Comparison of ENCODE assay signal across 8 cellular contexts in the genomic region with DNA sequence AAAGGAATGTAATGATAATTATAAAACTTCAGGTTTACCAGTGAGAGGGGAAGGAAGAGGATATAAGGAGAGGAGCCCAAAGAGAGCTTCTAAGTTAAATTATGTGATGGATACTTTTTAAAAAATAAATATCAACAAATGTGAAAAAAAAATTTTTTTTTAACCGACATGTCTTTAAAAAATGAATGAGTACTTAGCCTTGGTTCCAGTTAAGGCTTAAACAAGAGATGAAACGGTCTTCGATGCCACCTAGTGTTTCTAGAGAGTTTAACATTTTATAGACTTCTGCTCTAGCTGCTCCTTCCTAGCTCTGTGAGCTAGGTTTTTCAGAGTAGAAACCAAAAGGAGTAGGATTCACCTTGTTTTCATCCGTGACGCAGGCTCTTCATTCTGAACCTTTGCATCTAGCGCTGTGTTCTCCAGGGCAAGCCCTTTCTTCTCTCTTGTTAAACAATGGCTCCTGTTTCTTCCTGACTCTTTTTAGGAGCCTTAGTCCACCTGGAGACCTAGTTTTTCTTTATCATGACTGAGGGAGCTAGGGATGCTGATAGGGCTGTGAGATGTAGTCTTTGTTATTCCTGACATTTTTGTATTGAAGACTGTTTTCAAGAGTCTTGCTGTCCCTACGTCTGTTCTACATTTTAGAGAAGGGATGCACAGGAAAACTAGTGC. TPM values are rescaled to one million over a fixed set of nuclear protein-coding genes. Genes with fewer than 3 reads are reported as not detected.
DNase-seq lines count a peak whose midpoint lies in the region; ATAC-seq and TF ChIP-seq lines count a peak whose summit lies in the region.

No MANE protein-coding gene starts in this region.

- peak; percentile 95 for ATAC-seq in activated T-helper 17 cell treated with anti-CD3 and anti-CD28 coated beads, Interleukin-2, amount 50 U/mL, for 72 hours (replicated peaks)
- peak; percentile 50 for ATAC-seq in stimulated activated naive CD8-positive, alpha-beta T cell treated with anti-CD3 and anti-CD28 coated beads, Interleukin-15, amount 100 ng/mL, for 72 hours

- H3K4me3 Mint-ChIP-seq in activated T-helper 17 cell treated with anti-CD3 and anti-CD28 coated beads, Interleukin-2, amount 50 U/mL, for 72 hours: no peak overlapping the region
- H3K4me3 Mint-ChIP-seq in immature natural killer cell: no peak overlapping the region
- H3K4me3 Mint-ChIP-seq in stimulated activated naive CD8-positive, alpha-beta T cell treated with anti-CD3 and anti-CD28 coated beads, Interleukin-15, amount 100 ng/mL, for 72 hours: no peak overlapping the region

- DNase-seq in ACHN (peak; percentile 73), NCI-H2107 (lab: John Stamatoyannopoulos, UW) (peak; percentile 8), immature natural killer cell (peak; percentile 19 to 64 (median 28)), GOT3 (lab: John Stamatoyannopoulos, UW) (no peak)
- no peak for DNase-seq in stimulated activated naive CD8-positive, alpha-beta T cell treated with anti-CD3 and anti-CD28 coated beads, Interleukin-15, amount 100 ng/mL, for 72 hours
- DNase-seq in stimulated activated CD4-positive, alpha-beta T cell treated with anti-CD3 and anti-CD28 coated beads, Interleukin-2, amount 100 ng/mL, for 48 hours: no peak

- H3K27ac Mint-ChIP-seq in activated T-helper 17 cell treated with anti-CD3 and anti-CD28 coated beads, Interleukin-2, amount 50 U/mL, for 72 hours: peak overlapping the region; percentile 28
- H3K27ac Mint-ChIP-seq in immature natural killer cell: peak overlapping the region in 5 of 6 donors; percentile 14 to 64 (median 43)
- H3K27ac Mint-ChIP-seq in stimulated activated naive CD8-positive, alpha-beta T cell treated with anti-CD3 and anti-CD28 coated beads, Interleukin-15, amount 100 ng/mL, for 72 hours: peak overlapping the region in 1 of 2 donors; percentile 1

- in situ Hi-C loops in ACHN (cut with HindIII; ENCODE audit: low pct_ligation_motif_present, low pct_unique_long_range_greater_than_20kb, low sequenced_read_pairs): no loop called here

- no peaks in the 10 kb centered on the region for H3K4me1 Mint-ChIP-seq in activated T-helper 17 cell treated with anti-CD3 and anti-CD28 coated beads, Interleukin-2, amount 50 U/mL, for 72 hours
- peaks cover 2 to 6% of the 10 kb centered on the region in 2 donors for H3K4me1 Mint-ChIP-seq in immature natural killer cell
- H3K4me1 Mint-ChIP-seq in stimulated activated naive CD8-positive, alpha-beta T cell treated with anti-CD3 and anti-CD28 coated beads, Interleukin-15, amount 100 ng/mL, for 72 hours: no peaks in the 10 kb centered on the region

- no peaks in the 10 kb centered on the region for H3K9me3 Mint-ChIP-seq in activated T-helper 17 cell treated with anti-CD3 and anti-CD28 coated beads, Interleukin-2, amount 50 U/mL, for 72 hours
- H3K9me3 Mint-ChIP-seq in immature natural killer cell: no peaks in the 10 kb centered on the region
- no peaks in the 10 kb centered on the region for H3K9me3 Mint-ChIP-seq in stimulated activated naive CD8-positive, alpha-beta T cell treated with anti-CD3 and anti-CD28 coated beads, Interleukin-15, amount 100 ng/mL, for 72 hours

- TF ChIP-seq CTCF in GM12874 (IDR thresholded peaks at IDR 0.05; ENCODE audit: insufficient read depth, low read depth, low read length): peak; percentile 42; the same call in 1 of the 2 replicates

- H3K27me3 Mint-ChIP-seq in activated T-helper 17 cell treated with anti-CD3 and anti-CD28 coated beads, Interleukin-2, amount 50 U/mL, for 72 hours: no peaks in the 10 kb centered on the region
- peaks cover 2 to 6% (median 3%) of the 10 kb centered on the region in 3 donors for H3K27me3 Mint-ChIP-seq in immature natural killer cell (ENCODE audit: low read depth in 3 of 3)
- no peaks in the 10 kb centered on the region for H3K27me3 Mint-ChIP-seq in stimulated activated naive CD8-positive, alpha-beta T cell treated with anti-CD3 and anti-CD28 coated beads, Interleukin-15, amount 100 ng/mL, for 72 hours

- peaks cover 49% of the 10 kb centered on the region for H3K36me3 Mint-ChIP-seq in activated T-helper 17 cell treated with anti-CD3 and anti-CD28 coated beads, Interleukin-2, amount 50 U/mL, for 72 hours (ENCODE audit: low read depth)
- peaks cover 2 to 21% (median 6%) of the 10 kb centered on the region in 3 donors for H3K36me3 Mint-ChIP-seq in immature natural killer cell

RNA-seq across cellular contexts. Expression of gene GNRH2, which starts 42.4 kb away (rescaled TPM):
- 10 to 100 TPM in 1 of 2 donors, under 1 TPM in 1; 0.61 to 13.7 TPM for total RNA-seq in activated T-helper 17 cell treated with anti-CD3 and anti-CD28 coated beads, Interleukin-2, amount 50 U/mL, for 72 hours
- not detected for polyA plus RNA-seq in immature natural killer cell

RNA-seq across cellular contexts. Expression of gene MRPS26, which starts 44.9 kb away (rescaled TPM):
- total RNA-seq in activated T-helper 17 cell treated with anti-CD3 and anti-CD28 coated beads, Interleukin-2, amount 50 U/mL, for 72 hours: 10 to 100 TPM; 52.9 to 66.4 TPM
- 10 to 100 TPM; 65.2 to 76.5 (median 70.7) TPM for polyA plus RNA-seq in immature natural killer cell

Comparison
In these comparisons a context has a peak if more than half of its experiments do, and no peak if none do; other contexts are left out.
1. DNase-seq: peak in ACHN (single experiment), NCI-H2107 (single experiment) and immature natural killer cell (3 of 3); none in stimulated activated naive CD8-positive, alpha-beta T cell treated with anti-CD3 and anti-CD28 coated beads, Interleukin-15, amount 100 ng/mL, for 72 hours (0 of 2), stimulated activated CD4-positive, alpha-beta T cell treated with anti-CD3 and anti-CD28 coated beads, Interleukin-2, amount 100 ng/mL, for 48 hours (0 of 2) and GOT3 (single experiment).